In genomic region chr20:10671850-10672578, GRCh38 we compare ENCODE assay signal across 1 cellular context.
TF ChIP-seq lines count a peak whose summit lies in the region.

No MANE protein-coding gene starts in this region.

TF ChIP-seq in HepG2, 621 proteins besides CTCF, POLR2A, EP300 and RAD21 (continued from another document):
- TF ChIP-seq ZBTB2 (CRISPR knock-in tag; IDR thresholded peaks at IDR 0.05; ENCODE audit: low read depth) (0 out of 2 replicates have a peak, but pooled peaks have one; percentile 58), ZEB1 (IDR thresholded peaks at IDR 0.05; ENCODE audit: insufficient replicate concordance, low read depth) (peak; percentile 77), CEBPB (IDR thresholded peaks at IDR 0.05; ENCODE audit: borderline replicate concordance, low read depth, low read length) (no peak), BCL6 (CRISPR knock-in tag; IDR thresholded peaks at IDR 0.05) (peak; percentile 5; the same call in 1 of the 2 replicates), ZNF143 (CRISPR knock-in tag; IDR thresholded peaks at IDR 0.05) (peak; percentile 26; the same call in 1 of the 2 replicates), ZFX (CRISPR knock-in tag; IDR thresholded peaks at IDR 0.05; ENCODE audit: low read depth) (peak; percentile 10; the same call in 1 of the 2 replicates), TIGD3 (CRISPR knock-in tag; IDR thresholded peaks at IDR 0.05; ENCODE audit: borderline replicate concordance) (0 out of 2 replicates have a peak, but pooled peaks have one; percentile 13), TOPORS (CRISPR knock-in tag; IDR thresholded peaks at IDR 0.05) (no peak; the same call in none of the 2 replicates), ZBTB25 (CRISPR knock-in tag; IDR thresholded peaks at IDR 0.05) (0 out of 2 replicates have a peak, but pooled peaks have one; percentile 8), ELF3 (CRISPR knock-in tag; IDR thresholded peaks at IDR 0.05) (no peak), ZNF766 (CRISPR knock-in tag; IDR thresholded peaks at IDR 0.05; ENCODE audit: borderline replicate concordance) (peak; percentile 16; the same call in 1 of the 2 replicates), NR2F1 (CRISPR knock-in tag; IDR thresholded peaks at IDR 0.05) (0 out of 4 replicates have a peak, but pooled peaks of 1 of the 2 experiments have one; percentile 13), FOSL1 (CRISPR knock-in tag; IDR thresholded peaks at IDR 0.05; ENCODE audit: borderline replicate concordance) (0 out of 2 replicates have a peak, but pooled peaks have one; percentile 10), ZNF547 (CRISPR knock-in tag; IDR thresholded peaks at IDR 0.05) (no peak), IRX3 (CRISPR knock-in tag; IDR thresholded peaks at IDR 0.05; ENCODE audit: borderline replicate concordance, low read depth) (0 out of 2 replicates have a peak, but pooled peaks have one; percentile 57), ESRRA (CRISPR knock-in tag; IDR thresholded peaks at IDR 0.05; ENCODE audit: low read depth) (no peak), BORCS8-MEF2B (CRISPR knock-in tag; IDR thresholded peaks at IDR 0.05) (peak; percentile 74), ZNF30 (CRISPR knock-in tag; IDR thresholded peaks at IDR 0.05) (peak; percentile 75; the same call in 1 of the 2 replicates), ZBTB10 (CRISPR knock-in tag; IDR thresholded peaks at IDR 0.05; ENCODE audit: borderline replicate concordance) (peak; percentile 60; the same call in 1 of the 2 replicates)
